Comparison of ENCODE assay signal across 1 cellular context in the genomic region with DNA sequence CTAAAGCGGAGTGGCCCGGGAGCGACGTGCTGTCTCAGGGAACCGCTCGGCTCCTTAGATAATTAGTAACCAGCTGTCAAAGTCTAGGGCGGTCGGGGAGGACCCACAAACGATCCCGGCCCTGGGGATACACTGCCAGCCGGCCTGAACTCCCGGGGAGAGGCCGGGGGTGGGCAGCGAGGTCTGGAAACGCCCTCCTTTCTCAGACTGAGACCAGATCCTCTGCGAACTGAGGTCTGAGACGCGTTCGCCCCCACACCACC.
A peak's percentile ranks its signal among the peaks of the same experiment; 100 is the strongest.
TF ChIP-seq lines count a peak whose summit lies in the region.

No MANE protein-coding gene starts in this region.

TF ChIP-seq in HepG2, 621 proteins besides CTCF, POLR2A, EP300 and RAD21 (continued from another document and continues in another):
- TF ChIP-seq, protein P1, sequence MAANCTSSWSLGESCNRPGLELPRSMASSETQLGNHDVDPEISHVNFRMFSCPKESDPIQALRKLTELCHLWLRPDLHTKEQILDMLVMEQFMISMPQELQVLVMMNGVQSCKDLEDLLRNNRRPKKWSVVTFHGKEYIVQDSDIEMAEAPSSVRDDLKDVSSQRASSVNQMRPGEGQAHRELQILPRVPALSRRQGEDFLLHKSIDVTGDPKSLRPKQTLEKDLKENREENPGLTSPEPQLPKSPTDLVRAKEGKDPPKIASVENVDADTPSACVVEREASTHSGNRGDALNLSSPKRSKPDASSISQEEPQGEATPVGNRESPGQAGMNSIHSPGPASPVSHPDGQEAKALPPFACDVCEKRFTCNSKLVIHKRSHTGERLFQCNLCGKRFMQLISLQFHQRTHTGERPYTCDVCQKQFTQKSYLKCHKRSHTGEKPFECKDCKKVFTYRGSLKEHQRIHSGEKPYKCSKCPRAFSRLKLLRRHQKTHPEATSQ (CRISPR knock-in tag; IDR thresholded peaks at IDR 0.05; ENCODE audit: borderline replicate concordance) = 0 out of 2 replicates have a peak, but pooled peaks have one; percentile 52
- TF ChIP-seq, protein P2, sequence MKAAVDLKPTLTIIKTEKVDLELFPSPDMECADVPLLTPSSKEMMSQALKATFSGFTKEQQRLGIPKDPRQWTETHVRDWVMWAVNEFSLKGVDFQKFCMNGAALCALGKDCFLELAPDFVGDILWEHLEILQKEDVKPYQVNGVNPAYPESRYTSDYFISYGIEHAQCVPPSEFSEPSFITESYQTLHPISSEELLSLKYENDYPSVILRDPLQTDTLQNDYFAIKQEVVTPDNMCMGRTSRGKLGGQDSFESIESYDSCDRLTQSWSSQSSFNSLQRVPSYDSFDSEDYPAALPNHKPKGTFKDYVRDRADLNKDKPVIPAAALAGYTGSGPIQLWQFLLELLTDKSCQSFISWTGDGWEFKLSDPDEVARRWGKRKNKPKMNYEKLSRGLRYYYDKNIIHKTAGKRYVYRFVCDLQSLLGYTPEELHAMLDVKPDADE (CRISPR knock-in tag; IDR thresholded peaks at IDR 0.05) = no peak
- TF ChIP-seq ZNF768 (CRISPR knock-in tag; IDR thresholded peaks at IDR 0.05) = no peak
- TF ChIP-seq, protein P3, sequence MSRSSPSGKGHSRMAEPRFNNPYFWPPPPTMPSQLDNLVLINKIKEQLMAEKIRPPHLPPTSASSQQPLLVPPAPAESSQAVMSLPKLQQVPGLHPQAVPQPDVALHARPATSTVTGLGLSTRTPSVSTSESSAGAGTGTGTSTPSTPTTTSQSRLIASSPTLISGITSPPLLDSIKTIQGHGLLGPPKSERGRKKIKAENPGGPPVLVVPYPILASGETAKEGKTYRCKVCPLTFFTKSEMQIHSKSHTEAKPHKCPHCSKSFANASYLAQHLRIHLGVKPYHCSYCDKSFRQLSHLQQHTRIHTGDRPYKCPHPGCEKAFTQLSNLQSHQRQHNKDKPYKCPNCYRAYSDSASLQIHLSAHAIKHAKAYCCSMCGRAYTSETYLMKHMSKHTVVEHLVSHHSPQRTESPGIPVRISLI (CRISPR knock-in tag; IDR thresholded peaks at IDR 0.05; ENCODE audit: borderline replicate concordance) = no peak
- no peak for TF ChIP-seq NFE2L2 (IDR thresholded peaks at IDR 0.05; ENCODE audit: low read length)
- TF ChIP-seq KLF15 (CRISPR knock-in tag; IDR thresholded peaks at IDR 0.05; ENCODE audit: borderline replicate concordance) = no peak
- TF ChIP-seq TBX3 (IDR thresholded peaks at IDR 0.05; ENCODE audit: borderline replicate concordance) = no peak
- TF ChIP-seq CCDC6 (CRISPR knock-in tag; IDR thresholded peaks at IDR 0.05) = 0 out of 2 replicates have a peak, but pooled peaks have one; percentile 16
- no peak; the same call in 1 of the 2 replicates for TF ChIP-seq MEIS1 (CRISPR knock-in tag; IDR thresholded peaks at IDR 0.05; ENCODE audit: borderline replicate concordance)
- TF ChIP-seq, protein P4, sequence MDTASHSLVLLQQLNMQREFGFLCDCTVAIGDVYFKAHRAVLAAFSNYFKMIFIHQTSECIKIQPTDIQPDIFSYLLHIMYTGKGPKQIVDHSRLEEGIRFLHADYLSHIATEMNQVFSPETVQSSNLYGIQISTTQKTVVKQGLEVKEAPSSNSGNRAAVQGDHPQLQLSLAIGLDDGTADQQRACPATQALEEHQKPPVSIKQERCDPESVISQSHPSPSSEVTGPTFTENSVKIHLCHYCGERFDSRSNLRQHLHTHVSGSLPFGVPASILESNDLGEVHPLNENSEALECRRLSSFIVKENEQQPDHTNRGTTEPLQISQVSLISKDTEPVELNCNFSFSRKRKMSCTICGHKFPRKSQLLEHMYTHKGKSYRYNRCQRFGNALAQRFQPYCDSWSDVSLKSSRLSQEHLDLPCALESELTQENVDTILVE (CRISPR knock-in tag; IDR thresholded peaks at IDR 0.05) = no peak; the same call in 1 of the 2 replicates
- TF ChIP-seq, protein P5, sequence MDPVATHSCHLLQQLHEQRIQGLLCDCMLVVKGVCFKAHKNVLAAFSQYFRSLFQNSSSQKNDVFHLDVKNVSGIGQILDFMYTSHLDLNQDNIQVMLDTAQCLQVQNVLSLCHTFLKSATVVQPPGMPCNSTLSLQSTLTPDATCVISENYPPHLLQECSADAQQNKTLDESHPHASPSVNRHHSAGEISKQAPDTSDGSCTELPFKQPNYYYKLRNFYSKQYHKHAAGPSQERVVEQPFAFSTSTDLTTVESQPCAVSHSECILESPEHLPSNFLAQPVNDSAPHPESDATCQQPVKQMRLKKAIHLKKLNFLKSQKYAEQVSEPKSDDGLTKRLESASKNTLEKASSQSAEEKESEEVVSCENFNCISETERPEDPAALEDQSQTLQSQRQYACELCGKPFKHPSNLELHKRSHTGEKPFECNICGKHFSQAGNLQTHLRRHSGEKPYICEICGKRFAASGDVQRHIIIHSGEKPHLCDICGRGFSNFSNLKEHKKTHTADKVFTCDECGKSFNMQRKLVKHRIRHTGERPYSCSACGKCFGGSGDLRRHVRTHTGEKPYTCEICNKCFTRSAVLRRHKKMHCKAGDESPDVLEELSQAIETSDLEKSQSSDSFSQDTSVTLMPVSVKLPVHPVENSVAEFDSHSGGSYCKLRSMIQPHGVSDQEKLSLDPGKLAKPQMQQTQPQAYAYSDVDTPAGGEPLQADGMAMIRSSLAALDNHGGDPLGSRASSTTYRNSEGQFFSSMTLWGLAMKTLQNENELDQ (CRISPR knock-in tag; IDR thresholded peaks at IDR 0.05; ENCODE audit: borderline replicate concordance) = no peak
- TF ChIP-seq ATM (IDR thresholded peaks at IDR 0.05; ENCODE audit: borderline replicate concordance) = no peak
- TF ChIP-seq, protein P6, sequence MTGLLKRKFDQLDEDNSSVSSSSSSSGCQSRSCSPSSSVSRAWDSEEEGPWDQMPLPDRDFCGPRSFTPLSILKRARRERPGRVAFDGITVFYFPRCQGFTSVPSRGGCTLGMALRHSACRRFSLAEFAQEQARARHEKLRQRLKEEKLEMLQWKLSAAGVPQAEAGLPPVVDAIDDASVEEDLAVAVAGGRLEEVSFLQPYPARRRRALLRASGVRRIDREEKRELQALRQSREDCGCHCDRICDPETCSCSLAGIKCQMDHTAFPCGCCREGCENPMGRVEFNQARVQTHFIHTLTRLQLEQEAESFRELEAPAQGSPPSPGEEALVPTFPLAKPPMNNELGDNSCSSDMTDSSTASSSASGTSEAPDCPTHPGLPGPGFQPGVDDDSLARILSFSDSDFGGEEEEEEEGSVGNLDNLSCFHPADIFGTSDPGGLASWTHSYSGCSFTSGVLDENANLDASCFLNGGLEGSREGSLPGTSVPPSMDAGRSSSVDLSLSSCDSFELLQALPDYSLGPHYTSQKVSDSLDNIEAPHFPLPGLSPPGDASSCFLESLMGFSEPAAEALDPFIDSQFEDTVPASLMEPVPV (CRISPR knock-in tag; IDR thresholded peaks at IDR 0.05) = peak; percentile 71; the same call in 1 of the 2 replicates
- TF ChIP-seq PRPF4 (IDR thresholded peaks at IDR 0.05; ENCODE audit: low read depth, low read length, poor library complexity, severe bottlenecking) = no peak
- TF ChIP-seq U2AF2 (IDR thresholded peaks at IDR 0.05; ENCODE audit: low read depth, low read length) = no peak
- no peak for TF ChIP-seq FOXP1 (IDR thresholded peaks at IDR 0.05)
- TF ChIP-seq FOXP1 (CRISPR knock-in tag; IDR thresholded peaks at IDR 0.05) = no peak; the same call in 1 of the 2 replicates
- no peak for TF ChIP-seq HDAC6 (IDR thresholded peaks at IDR 0.05; ENCODE audit: low read depth, low read length)
- TF ChIP-seq, protein P7, sequence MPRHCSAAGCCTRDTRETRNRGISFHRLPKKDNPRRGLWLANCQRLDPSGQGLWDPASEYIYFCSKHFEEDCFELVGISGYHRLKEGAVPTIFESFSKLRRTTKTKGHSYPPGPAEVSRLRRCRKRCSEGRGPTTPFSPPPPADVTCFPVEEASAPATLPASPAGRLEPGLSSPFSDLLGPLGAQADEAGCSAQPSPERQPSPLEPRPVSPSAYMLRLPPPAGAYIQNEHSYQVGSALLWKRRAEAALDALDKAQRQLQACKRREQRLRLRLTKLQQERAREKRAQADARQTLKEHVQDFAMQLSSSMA (CRISPR knock-in tag; IDR thresholded peaks at IDR 0.05) = no peak
- no peak for TF ChIP-seq TP53 (CRISPR knock-in tag; conservative IDR thresholded peaks at IDR 0.05)
- no peak for TF ChIP-seq PCBP1 (IDR thresholded peaks at IDR 0.05; ENCODE audit: borderline replicate concordance, low read depth, low read length)
- no peak for TF ChIP-seq ZNF614 (CRISPR knock-in tag; IDR thresholded peaks at IDR 0.05; ENCODE audit: borderline replicate concordance)
- no peak for TF ChIP-seq HMG20A (CRISPR knock-in tag; IDR thresholded peaks at IDR 0.05; ENCODE audit: borderline replicate concordance)
- 0 out of 2 replicates have a peak, but pooled peaks have one; percentile 22 for TF ChIP-seq ZBTB7B (CRISPR knock-in tag; IDR thresholded peaks at IDR 0.05)
- TF ChIP-seq MYC (CRISPR knock-in tag; IDR thresholded peaks at IDR 0.05; ENCODE audit: borderline replicate concordance) = no peak
- TF ChIP-seq DNMT1 (CRISPR knock-in tag; IDR thresholded peaks at IDR 0.05) = no peak
- TF ChIP-seq, protein P8, sequence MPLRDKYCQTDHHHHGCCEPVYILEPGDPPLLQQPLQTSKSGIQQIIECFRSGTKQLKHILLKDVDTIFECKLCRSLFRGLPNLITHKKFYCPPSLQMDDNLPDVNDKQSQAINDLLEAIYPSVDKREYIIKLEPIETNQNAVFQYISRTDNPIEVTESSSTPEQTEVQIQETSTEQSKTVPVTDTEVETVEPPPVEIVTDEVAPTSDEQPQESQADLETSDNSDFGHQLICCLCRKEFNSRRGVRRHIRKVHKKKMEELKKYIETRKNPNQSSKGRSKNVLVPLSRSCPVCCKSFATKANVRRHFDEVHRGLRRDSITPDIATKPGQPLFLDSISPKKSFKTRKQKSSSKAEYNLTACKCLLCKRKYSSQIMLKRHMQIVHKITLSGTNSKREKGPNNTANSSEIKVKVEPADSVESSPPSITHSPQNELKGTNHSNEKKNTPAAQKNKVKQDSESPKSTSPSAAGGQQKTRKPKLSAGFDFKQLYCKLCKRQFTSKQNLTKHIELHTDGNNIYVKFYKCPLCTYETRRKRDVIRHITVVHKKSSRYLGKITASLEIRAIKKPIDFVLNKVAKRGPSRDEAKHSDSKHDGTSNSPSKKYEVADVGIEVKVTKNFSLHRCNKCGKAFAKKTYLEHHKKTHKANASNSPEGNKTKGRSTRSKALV (CRISPR knock-in tag; IDR thresholded peaks at IDR 0.05) = no peak
- no peak for TF ChIP-seq ZNF296 (CRISPR knock-in tag; conservative IDR thresholded peaks at IDR 0.05)
- TF ChIP-seq ZNF224 (CRISPR knock-in tag; IDR thresholded peaks at IDR 0.05) = no peak
- TF ChIP-seq ZNF33A (CRISPR knock-in tag; IDR thresholded peaks at IDR 0.05; ENCODE audit: borderline replicate concordance) = no peak
- TF ChIP-seq ZNF44 (CRISPR knock-in tag; IDR thresholded peaks at IDR 0.05) = no peak
- TF ChIP-seq, protein P9, sequence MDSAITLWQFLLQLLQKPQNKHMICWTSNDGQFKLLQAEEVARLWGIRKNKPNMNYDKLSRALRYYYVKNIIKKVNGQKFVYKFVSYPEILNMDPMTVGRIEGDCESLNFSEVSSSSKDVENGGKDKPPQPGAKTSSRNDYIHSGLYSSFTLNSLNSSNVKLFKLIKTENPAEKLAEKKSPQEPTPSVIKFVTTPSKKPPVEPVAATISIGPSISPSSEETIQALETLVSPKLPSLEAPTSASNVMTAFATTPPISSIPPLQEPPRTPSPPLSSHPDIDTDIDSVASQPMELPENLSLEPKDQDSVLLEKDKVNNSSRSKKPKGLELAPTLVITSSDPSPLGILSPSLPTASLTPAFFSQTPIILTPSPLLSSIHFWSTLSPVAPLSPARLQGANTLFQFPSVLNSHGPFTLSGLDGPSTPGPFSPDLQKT (CRISPR knock-in tag; IDR thresholded peaks at IDR 0.05; ENCODE audit: borderline replicate concordance) = no peak
- TF ChIP-seq CENPX (CRISPR knock-in tag; IDR thresholded peaks at IDR 0.05) = no peak
- TF ChIP-seq, protein P10, sequence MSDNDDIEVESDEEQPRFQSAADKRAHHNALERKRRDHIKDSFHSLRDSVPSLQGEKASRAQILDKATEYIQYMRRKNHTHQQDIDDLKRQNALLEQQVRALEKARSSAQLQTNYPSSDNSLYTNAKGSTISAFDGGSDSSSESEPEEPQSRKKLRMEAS (IDR thresholded peaks at IDR 0.05) = 0 out of 2 replicates have a peak, but pooled peaks have one; percentile 16
- no peak for TF ChIP-seq NRL (CRISPR knock-in tag; IDR thresholded peaks at IDR 0.05; ENCODE audit: borderline replicate concordance)
- TF ChIP-seq MXD4 (CRISPR knock-in tag; IDR thresholded peaks at IDR 0.05) = no peak
- TF ChIP-seq SYNCRIP (IDR thresholded peaks at IDR 0.05; ENCODE audit: insufficient read depth, low read depth, low read length) = no peak
- TF ChIP-seq HNRNPH1 (optimal IDR thresholded peaks at IDR 0.05; ENCODE audit: low read depth, low read length) = no peak
- TF ChIP-seq RFX3 (CRISPR knock-in tag; IDR thresholded peaks at IDR 0.05) = no peak
- no peak for TF ChIP-seq ZNF501 (CRISPR knock-in tag; IDR thresholded peaks at IDR 0.05)
- TF ChIP-seq MTA1 (CRISPR knock-in tag; IDR thresholded peaks at IDR 0.05; ENCODE audit: borderline replicate concordance) = no peak
- TF ChIP-seq, protein P11, sequence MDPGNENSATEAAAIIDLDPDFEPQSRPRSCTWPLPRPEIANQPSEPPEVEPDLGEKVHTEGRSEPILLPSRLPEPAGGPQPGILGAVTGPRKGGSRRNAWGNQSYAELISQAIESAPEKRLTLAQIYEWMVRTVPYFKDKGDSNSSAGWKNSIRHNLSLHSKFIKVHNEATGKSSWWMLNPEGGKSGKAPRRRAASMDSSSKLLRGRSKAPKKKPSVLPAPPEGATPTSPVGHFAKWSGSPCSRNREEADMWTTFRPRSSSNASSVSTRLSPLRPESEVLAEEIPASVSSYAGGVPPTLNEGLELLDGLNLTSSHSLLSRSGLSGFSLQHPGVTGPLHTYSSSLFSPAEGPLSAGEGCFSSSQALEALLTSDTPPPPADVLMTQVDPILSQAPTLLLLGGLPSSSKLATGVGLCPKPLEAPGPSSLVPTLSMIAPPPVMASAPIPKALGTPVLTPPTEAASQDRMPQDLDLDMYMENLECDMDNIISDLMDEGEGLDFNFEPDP (CRISPR knock-in tag; conservative IDR thresholded peaks at IDR 0.05) = no peak
- TF ChIP-seq SCMH1 (CRISPR knock-in tag; IDR thresholded peaks at IDR 0.05; ENCODE audit: borderline replicate concordance) = no peak
- no peak for TF ChIP-seq ZNF317 (CRISPR knock-in tag; IDR thresholded peaks at IDR 0.05)
- TF ChIP-seq ZNF724P (CRISPR knock-in tag; IDR thresholded peaks at IDR 0.05; ENCODE audit: borderline replicate concordance) = no peak
- TF ChIP-seq KLF16 (CRISPR knock-in tag; IDR thresholded peaks at IDR 0.05) = 0 out of 4 replicates have a peak, but pooled peaks of 1 of the 2 experiments have one; percentile 11
